In the genomic region with DNA sequence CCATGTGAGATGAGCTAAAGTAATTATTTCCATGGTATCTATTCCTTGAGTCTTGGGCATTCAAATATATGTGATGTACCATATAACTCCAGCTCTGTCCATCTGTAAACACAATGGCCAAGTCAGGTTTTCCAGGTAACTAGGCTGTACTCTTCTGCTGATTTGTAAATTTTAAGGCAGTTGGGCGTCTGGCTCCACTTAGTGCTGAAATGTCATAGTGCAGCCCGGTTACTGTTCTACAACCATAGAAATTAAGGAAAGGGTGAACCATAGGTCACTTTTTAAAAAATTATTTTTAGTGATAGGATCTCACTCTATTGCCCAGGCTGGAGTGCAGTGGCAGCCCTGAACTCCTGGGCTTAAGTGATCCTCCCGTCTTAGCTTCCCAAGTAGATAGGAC, we compare ENCODE assay signal across 1 cellular context.
TF ChIP-seq lines count a peak whose summit lies in the region.

No MANE protein-coding gene starts in this region.

TF ChIP-seq in Ishikawa, 13 proteins besides CTCF, POLR2A, EP300 and RAD21 (continued from another document):
- no peak for TF ChIP-seq REST (IDR thresholded peaks at IDR 0.05; ENCODE audit: low read depth)
- TF ChIP-seq CEBPB (IDR thresholded peaks at IDR 0.05), result no peak
- TF ChIP-seq TCF12 (IDR thresholded peaks at IDR 0.05; ENCODE audit: low read depth), result no peak
- TF ChIP-seq, protein P1, sequence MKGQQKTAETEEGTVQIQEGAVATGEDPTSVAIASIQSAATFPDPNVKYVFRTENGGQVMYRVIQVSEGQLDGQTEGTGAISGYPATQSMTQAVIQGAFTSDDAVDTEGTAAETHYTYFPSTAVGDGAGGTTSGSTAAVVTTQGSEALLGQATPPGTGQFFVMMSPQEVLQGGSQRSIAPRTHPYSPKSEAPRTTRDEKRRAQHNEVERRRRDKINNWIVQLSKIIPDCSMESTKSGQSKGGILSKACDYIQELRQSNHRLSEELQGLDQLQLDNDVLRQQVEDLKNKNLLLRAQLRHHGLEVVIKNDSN (IDR thresholded peaks at IDR 0.05), result no peak
- TF ChIP-seq YY1 (IDR thresholded peaks at IDR 0.05; ENCODE audit: low read depth), result no peak
- no peak for TF ChIP-seq TEAD4 (IDR thresholded peaks at IDR 0.05)
